In genomic region chr2:231397011-231397927, GRCh38 we compare ENCODE assay signal across 11 cellular contexts. TPM values are rescaled to one million over a fixed set of nuclear protein-coding genes. Genes with fewer than 3 reads are reported as not detected.
A peak's percentile ranks its signal among the peaks of the same experiment; 100 is the strongest.
DNase-seq lines count a peak whose midpoint lies in the region; ATAC-seq and TF ChIP-seq lines count a peak whose summit lies in the region.
"Had no signal": no experiment of that assay in that cellular context is flagged by ENCODE, and none has a peak within 500 bp of the region (broad histone marks: within the 10 kb centered on the region; RNA-seq: fewer than 3 reads in every experiment).

No MANE protein-coding gene starts in this region.

- intact Hi-C loops in activated CD4-positive, alpha-beta T cell treated with anti-CD3 and anti-CD28 coated beads, Interleukin-2, amount 10 ng/mL, durations not matched to agents 24 days and 14 days (cut with micrococcal nuclease) = no loop called here
- intact Hi-C loops in Panc1 (cut with micrococcal nuclease; ENCODE audit: unreplicated experiment) = loop anchor here (5.0 kb wide), 1 partner anchor 35 kb away; no protein-coding TSS in a partner anchor

- no peaks in the 10 kb centered on the region for H3K36me3 Mint-ChIP-seq in activated CD4-positive, alpha-beta T cell treated with anti-CD3 and anti-CD28 coated beads, Interleukin-2, amount 10 ng/mL, durations not matched to agents 24 days and 14 days (ENCODE audit: low read depth)

- peaks cover 28% of the 10 kb centered on the region for H3K27me3 Mint-ChIP-seq in activated CD4-positive, alpha-beta T cell treated with anti-CD3 and anti-CD28 coated beads, Interleukin-2, amount 10 ng/mL, durations not matched to agents 24 days and 14 days

- in situ Hi-C loops in Panc1 (cut with HindIII; ENCODE audit: low pct_unique_long_range_greater_than_20kb, low sequenced_read_pairs) = no loop called here

- H3K27me3 ChIP-seq in Panc1 (ENCODE audit: control insufficient read depth, insufficient read depth, low read length) = no peaks in the 10 kb centered on the region
- no peaks in the 10 kb centered on the region for H3K27me3 ChIP-seq in iPS-15b (ENCODE audit: control insufficient read depth, insufficient read depth, low read length)

- H3K4me1 Mint-ChIP-seq in activated CD4-positive, alpha-beta T cell treated with anti-CD3 and anti-CD28 coated beads, Interleukin-2, amount 10 ng/mL, durations not matched to agents 24 days and 14 days = peaks cover 11% of the 10 kb centered on the region

- H3K9me3 ChIP-seq in Panc1 (ENCODE audit: control insufficient read depth, insufficient read depth, low read depth, low read length) (no peaks in the 10 kb centered on the region), iPS-15b (ENCODE audit: control insufficient read depth, insufficient read depth, low read length) (no peaks in the 10 kb centered on the region)
- H3K9me3 ChIP-seq: A549, vagina had no signal

- H3K9ac ChIP-seq in iPS-15b (ENCODE audit: low read depth, low read length) = no peak overlapping the region

- H3K36me3 ChIP-seq in Panc1 (ENCODE audit: control insufficient read depth, insufficient read depth, low read length) (no peaks in the 10 kb centered on the region), iPS-15b (ENCODE audit: control insufficient read depth, insufficient read depth, low read length) (peaks cover 25% of the 10 kb centered on the region)
- H3K36me3 ChIP-seq: vagina had no signal

- no peak overlapping the region for H3K27ac Mint-ChIP-seq in activated CD4-positive, alpha-beta T cell treated with anti-CD3 and anti-CD28 coated beads, Interleukin-2, amount 10 ng/mL, durations not matched to agents 24 days and 14 days

- TSS peak; percentile 40 for BruUV-seq in Panc1 (replicated peaks; lab: Mats Ljungman, UMichigan)

- CTCF ChIA-PET in Panc1 (lab: Charles Lee) = no interaction called here

- peak; percentile 35 to 53 for DNase-seq in activated CD4-positive, alpha-beta T cell treated with anti-CD3 and anti-CD28 coated beads, Interleukin-2, amount 50 U/mL, for 48 hours
- DNase-seq in activated CD4-positive, alpha-beta T cell treated with anti-CD3 and anti-CD28 coated beads, Interleukin-2, amount 10 ng/mL, durations not matched to agents 24 days and 14 days = no peak
- DNase-seq in Panc1 (ENCODE audit: low read depth, low spot score) (no peak), GM10266 (ENCODE audit: extremely low spot score) (no peak), D341Med (ENCODE audit: low spot score) (no peak), SK-N-DZ (ENCODE audit: low spot score) (no peak)
- peak; percentile 36 for DNase-seq in stimulated activated CD4-positive, alpha-beta T cell treated with anti-CD3 and anti-CD28 coated beads, Interleukin-4, amount 100 ng/mL, for 24 hours
- DNase-seq: NCI-H82 had no signal

- peaks cover 67% of the 10 kb centered on the region for H3K4me1 ChIP-seq in Panc1 (ENCODE audit: control insufficient read depth, insufficient read depth, low read length)
- H3K4me1 ChIP-seq in iPS-15b (ENCODE audit: control insufficient read depth, insufficient read depth, low read length) = peaks cover 8% of the 10 kb centered on the region

- no peak overlapping the region for H3K4me3 Mint-ChIP-seq in activated CD4-positive, alpha-beta T cell treated with anti-CD3 and anti-CD28 coated beads, Interleukin-2, amount 10 ng/mL, durations not matched to agents 24 days and 14 days

- peak overlapping the region; percentile 91 for H3K27ac ChIP-seq in Panc1 (ENCODE audit: low read length)
- H3K27ac ChIP-seq: vagina had no signal

- POLR2A ChIA-PET in Panc1 (lab: Charles Lee) = no interaction called here

- H3K4me3 ChIP-seq in Panc1 (ENCODE audit: low read depth in 2 of 2, low read length in 2 of 2) (peak overlapping the region; percentile 53 to 85), iPS-15b (ENCODE audit: low read depth, low read length) (peak overlapping the region; percentile 76)
- H3K4me3 ChIP-seq: A549 had no signal

- peak; percentile 13 for ATAC-seq in Panc1
- ATAC-seq: A549 had no signal

- no peaks in the 10 kb centered on the region for H3K9me3 Mint-ChIP-seq in activated CD4-positive, alpha-beta T cell treated with anti-CD3 and anti-CD28 coated beads, Interleukin-2, amount 10 ng/mL, durations not matched to agents 24 days and 14 days

- TF ChIP-seq CTCF in Panc1 (IDR thresholded peaks at IDR 0.05) (no peak), GM10266 (IDR thresholded peaks at IDR 0.05; ENCODE audit: control insufficient read depth, insufficient read depth, low read depth, missing control alignments) (no peak)

RNA-seq across cellular contexts. Expression of gene B3GNT7, which starts 1.8 kb away (rescaled TPM):
- total RNA-seq in activated CD4-positive, alpha-beta T cell treated with anti-CD3 and anti-CD28 coated beads, Interleukin-2, amount 10 ng/mL, durations not matched to agents 24 days and 14 days = not detected in 2 replicates
- total RNA-seq in Panc1 (2021; ENCODE audit: unreplicated experiment) = 83.3 TPM
- polyA plus RNA-seq in Panc1 (2012; ENCODE audit: insufficient read length) = 85.5 TPM
- 0.24 TPM in 1 of 2 replicates, not detected in the other for polyA plus RNA-seq in SK-N-DZ (2014; cell fraction: cytosol; rRNA removed)
- polyA plus RNA-seq in SK-N-DZ (2014; cell fraction: nucleus; rRNA removed) = 0.07 TPM in 1 of 2 replicates, not detected in the other

Comparison
In these comparisons a context has a peak if more than half of its experiments do, and no peak if none do; other contexts are left out.
1. DNase-seq: peak in activated CD4-positive, alpha-beta T cell treated with anti-CD3 and anti-CD28 coated beads, Interleukin-2, amount 50 U/mL, for 48 hours (2 of 2) and stimulated activated CD4-positive, alpha-beta T cell treated with anti-CD3 and anti-CD28 coated beads, Interleukin-4, amount 100 ng/mL, for 24 hours (single experiment); none in activated CD4-positive, alpha-beta T cell treated with anti-CD3 and anti-CD28 coated beads, Interleukin-2, amount 10 ng/mL, durations not matched to agents 24 days and 14 days (single experiment), Panc1 (single experiment), GM10266 (single experiment), D341Med (single experiment) and SK-N-DZ (single experiment).
2. RNA of gene B3GNT7, which starts 1.8 kb away (total RNA-seq): 83.3 TPM in Panc1 (single experiment); not detected in activated CD4-positive, alpha-beta T cell treated with anti-CD3 and anti-CD28 coated beads, Interleukin-2, amount 10 ng/mL, durations not matched to agents 24 days and 14 days; every median in the first group is over 10 times any median in the second.